9 cellular contexts compared by ENCODE assay signal in genomic region chr2:173048901-173049661, GRCh38. TPM values are rescaled to one million over a fixed set of nuclear protein-coding genes. Genes with fewer than 3 reads are reported as not detected.
A peak's percentile ranks its signal among the peaks of the same experiment; 100 is the strongest.
DNase-seq lines count a peak whose midpoint lies in the region; ATAC-seq and TF ChIP-seq lines count a peak whose summit lies in the region.
"Had no signal": no experiment of that assay in that cellular context is flagged by ENCODE, and none has a peak within 500 bp of the region (broad histone marks: within the 10 kb centered on the region; RNA-seq: fewer than 3 reads in every experiment).

No MANE protein-coding gene starts in this region.

- H3K36me3 ChIP-seq in adrenal gland (replicated peaks in 1 of 2) (peaks cover 0 to 5% of the 10 kb centered on the region in 2 donors), suprapubic skin (no peaks in the 10 kb centered on the region)
- H3K36me3 ChIP-seq: BLaER1 had no signal

- 16 to 29% (median 21%) methylated on average over 4 of the region's 4 CpGs for whole genome bisulfite sequencing in adrenal gland, 4 donors
- 12% methylated on average over 4 of the region's 4 CpGs for WGBS in suprapubic skin

- no peaks in the 10 kb centered on the region for H3K9me3 ChIP-seq in adrenal gland (replicated peaks in 1 of 3)
- no peaks in the 10 kb centered on the region for H3K9me3 ChIP-seq in suprapubic skin
- H3K9me3 ChIP-seq: BLaER1 had no signal

- no peak for TF ChIP-seq EP300 in suprapubic skin (IDR thresholded peaks at IDR 0.05)

- H3K4me1 ChIP-seq in adrenal gland (replicated peaks in 1 of 2) (peaks cover 10 to 16% of the 10 kb centered on the region in 2 donors), suprapubic skin (peaks cover 32% of the 10 kb centered on the region)
- H3K4me1 ChIP-seq: BLaER1 had no signal

- no peaks in the 10 kb centered on the region for H3K27me3 ChIP-seq in adrenal gland
- H3K27me3 ChIP-seq in suprapubic skin, result no peaks in the 10 kb centered on the region
- H3K27me3 ChIP-seq: BLaER1 had no signal

- intact Hi-C loops in adrenal gland (cut with DNase I), result no loop called here

- no peak for DNase-seq in activated CD4-positive, CD25-positive, alpha-beta regulatory T cell treated with anti-CD3 and anti-CD28 coated beads, Interleukin-2, amount 50 U/mL, for 72 hours
- DNase-seq in NCI-H2171 (lab: John Stamatoyannopoulos, UW) (peak; percentile 44), adrenal gland (peak; percentile 40 to 81 (median 77)), left lobe of liver (ENCODE audit: low spot score) (peak; percentile 79), suprapubic skin (ENCODE audit: low spot score in 2 of 2) (peak in 1 of 2 donors; percentile 85), NCI-H1092 treated with DMSO at 0.1 percent for 48 hours (lab: John Stamatoyannopoulos, UW) (no peak)

- TF ChIP-seq POLR2A in adrenal gland (IDR thresholded peaks at IDR 0.05) (no peak), suprapubic skin (IDR thresholded peaks at IDR 0.05) (no peak)

- no peak overlapping the region for H3K4me3 ChIP-seq in adrenal gland
- H3K4me3 ChIP-seq in suprapubic skin, result no peak overlapping the region
- H3K4me3 ChIP-seq: BLaER1 had no signal

- H3K27ac ChIP-seq in adrenal gland (peak overlapping the region; percentile 16 to 77 (median 45)), suprapubic skin (peak overlapping the region; percentile 90)
- H3K27ac ChIP-seq: BLaER1 had no signal

- ATAC-seq in activated CD4-positive, CD25-positive, alpha-beta regulatory T cell treated with anti-CD3 and anti-CD28 coated beads, Interleukin-2, amount 50 U/mL, for 24 hours, result peak; percentile 92 to 97
- ATAC-seq in HG02610 (IDR thresholded peaks at IDR 0.05; ENCODE audit: unreplicated experiment), result peak; percentile 90
- peak; percentile 87 for ATAC-seq in left lobe of liver

- no peak for TF ChIP-seq CTCF in adrenal gland (IDR thresholded peaks at IDR 0.05)
- no peak for TF ChIP-seq CTCF in suprapubic skin (IDR thresholded peaks at IDR 0.05)

RNA-seq across cellular contexts. Expression of gene MAP3K20, which starts 26.6 kb away (rescaled TPM):
- total RNA-seq in adrenal gland (10 to 100 TPM; 10.9 to 54.2 (median 29.1) TPM), left lobe of liver (13.7 TPM), suprapubic skin (10 to 100 TPM; 26.2 to 40.3 (median 33.6) TPM)
- polyA plus RNA-seq in adrenal gland, result 10 to 100 TPM in 1 of 3 donors, 1 to 10 TPM in 2; 8.1 to 26.8 (median 9.3) TPM

Comparison
In these comparisons a context has a peak if more than half of its experiments do, and no peak if none do; other contexts are left out.
1. DNase-seq: peak in NCI-H2171 (single experiment), adrenal gland (7 of 7) and left lobe of liver (single experiment); none in activated CD4-positive, CD25-positive, alpha-beta regulatory T cell treated with anti-CD3 and anti-CD28 coated beads, Interleukin-2, amount 50 U/mL, for 72 hours (single experiment) and NCI-H1092 treated with DMSO at 0.1 percent for 48 hours (single experiment).
2. Peak in every context shown above with its lines, with median percentiles within 50 percentile points of each other: ATAC-seq.